ENCODE assay signal across 26 cellular contexts in the genomic region with DNA sequence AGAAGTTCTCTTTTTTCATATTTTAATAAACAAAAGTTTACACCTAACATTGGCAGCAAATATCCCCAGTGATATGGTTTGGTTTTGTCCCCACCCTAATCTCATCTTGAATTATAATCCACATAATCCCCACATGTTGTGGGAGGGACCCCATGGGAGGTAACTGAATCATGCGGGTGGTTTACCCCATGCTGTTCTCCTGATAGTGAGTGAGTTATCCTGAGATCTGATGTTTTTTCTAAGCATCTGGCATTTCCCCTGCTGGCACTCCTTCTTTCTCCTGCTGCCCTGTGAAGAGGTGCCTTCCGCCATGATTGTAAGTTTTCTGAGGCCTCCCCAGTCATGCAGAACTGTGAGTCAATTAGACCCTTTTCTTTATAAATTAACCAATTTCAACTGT.
DNase-seq lines count a peak whose midpoint lies in the region; TF ChIP-seq lines count a peak whose summit lies in the region.
"Had no signal": no experiment of that assay in that cellular context is flagged by ENCODE, and none has a peak within 500 bp of the region (broad histone marks: within the 10 kb centered on the region; RNA-seq: fewer than 3 reads in every experiment).

No MANE protein-coding gene starts in this region.

- CTCF ChIA-PET in A673 (lab: Charles Lee) = interaction anchor here (0.6 kb wide), 1 partner anchor 110 kb away, joined by 3 read pairs; no protein-coding TSS in a partner anchor
- CTCF ChIA-PET in activated naive CD4-positive, alpha-beta T cell treated with anti-CD3 and anti-CD28 coated beads, Interleukin-2, amount 10 ng/mL, durations not matched to agents 7 days and 5 days (lab: Charles Lee) = no interaction called here

- H3K18ac ChIP-seq in mesendoderm (ENCODE audit: low read length) = no peak overlapping the region

- no peak overlapping the region for H2BK120ac ChIP-seq in mesendoderm (ENCODE audit: low read depth, low read length)

- H2AK5ac ChIP-seq in mesendoderm (ENCODE audit: low read length) = no peak overlapping the region

- POLR2A ChIA-PET in A673 (lab: Charles Lee; ENCODE audit: low non-redundant PET) = no interaction called here

- no peak overlapping the region for H2BK15ac ChIP-seq in mesendoderm (replicated peaks; ENCODE audit: low read depth)

- no peak overlapping the region for H2BK5ac ChIP-seq in mesendoderm (ENCODE audit: low read length)

- no peak overlapping the region for H4K8ac ChIP-seq in mesendoderm (ENCODE audit: low read depth, low read length)

- H3K4me2 ChIP-seq in mesendoderm (ENCODE audit: low read length) = no peak overlapping the region
- H3K4me2 ChIP-seq: A549, BLaER1 had no signal

- H3K9me3 ChIP-seq in A673 (ENCODE audit: low read depth, low read length, poor library complexity, severe bottlenecking) = no peaks in the 10 kb centered on the region
- H3K9me3 ChIP-seq: A549, BE2C had no signal

- no peaks in the 10 kb centered on the region for H3K36me3 ChIP-seq in A673 (ENCODE audit: insufficient read depth, low read length, poor library complexity, severe bottlenecking)
- no peaks in the 10 kb centered on the region for H3K36me3 ChIP-seq in brain microvascular endothelial cell (replicated peaks)
- H3K36me3 ChIP-seq in mesendoderm (ENCODE audit: control insufficient read depth, insufficient read depth, low read length) = no peaks in the 10 kb centered on the region
- H3K36me3 ChIP-seq: BE2C, BLaER1 had no signal

- H3K79me1 ChIP-seq in mesendoderm (ENCODE audit: low read length) = no peaks in the 10 kb centered on the region

- H3K27me3 Mint-ChIP-seq in activated naive CD4-positive, alpha-beta T cell treated with anti-CD3 and anti-CD28 coated beads, Interleukin-2, amount 10 ng/mL, durations not matched to agents 7 days and 5 days = no peaks in the 10 kb centered on the region
- H3K27me3 Mint-ChIP-seq: CD4-positive, alpha-beta memory T cell; CD4-positive, CD25-positive, alpha-beta regulatory T cell; CD8-positive, alpha-beta memory T cell had no signal

- BruUV-seq in A673 (replicated peaks; lab: Mats Ljungman, UMichigan) = no TSS peak

- H3K27ac ChIP-seq in A673 (ENCODE audit: low read depth, low read length, poor library complexity, severe bottlenecking) (no peak overlapping the region), brain microvascular endothelial cell (no peak overlapping the region), mesendoderm (ENCODE audit: low read depth, low read length) (no peak overlapping the region)
- H3K27ac ChIP-seq: 22Rv1, A549, BLaER1 had no signal

- DNase-seq in NCI-H2171 treated with DMSO at 0.1 percent for 48 hours (lab: John Stamatoyannopoulos, UW) (peak; percentile 11), NCI-H2171 (lab: John Stamatoyannopoulos, UW) (no peak), A673 (ENCODE audit: low spot score) (peak; percentile 27), brain microvascular endothelial cell (peak; percentile 2), mesendoderm (peak; percentile 54), dermis blood vessel endothelial cell (no peak)
- DNase-seq in activated naive CD4-positive, alpha-beta T cell treated with anti-CD3 and anti-CD28 coated beads, Interleukin-2, amount 10 ng/mL, durations not matched to agents 7 days and 5 days = no peak
- DNase-seq: ACHN; BE2C; C1 segment of cervical spinal cord; CD4-positive, alpha-beta memory T cell; CD4-positive, CD25-positive, alpha-beta regulatory T cell; CD8-positive, alpha-beta memory T cell; COR-L47; DMS 273 treated with DMSO at 0.1 percent for 48 hours; DMS153; DMS53; DMS79; DND-41; EL; GDM1 had no signal

- TF ChIP-seq CTCF in A673 (conservative IDR thresholded peaks at IDR 0.05; ENCODE audit: low read depth, low read length) = no peak
- TF ChIP-seq CTCF in brain microvascular endothelial cell (IDR thresholded peaks at IDR 0.05; ENCODE audit: low read depth, low read length, missing control alignments) = no peak

- H3K79me2 ChIP-seq in mesendoderm (ENCODE audit: control insufficient read depth, insufficient read depth, low read length) = no peaks in the 10 kb centered on the region

- H3K4me3 ChIP-seq in A673 (ENCODE audit: low read depth, low read length, poor library complexity, severe bottlenecking) (no peak overlapping the region), brain microvascular endothelial cell (ENCODE audit: low read depth, low read length) (no peak overlapping the region), mesendoderm (ENCODE audit: low read length) (no peak overlapping the region)
- H3K4me3 ChIP-seq: A549, BLaER1, GM12878 had no signal

- no peaks in the 10 kb centered on the region for H3K4me1 ChIP-seq in A673 (ENCODE audit: insufficient read depth, low read length, poor library complexity, severe bottlenecking)
- no peaks in the 10 kb centered on the region for H3K4me1 ChIP-seq in mesendoderm (ENCODE audit: control insufficient read depth, low read depth, low read length)
- H3K4me1 ChIP-seq: A549, BE2C, BLaER1 had no signal

- no peaks in the 10 kb centered on the region for H3K36me3 Mint-ChIP-seq in activated naive CD4-positive, alpha-beta T cell treated with anti-CD3 and anti-CD28 coated beads, Interleukin-2, amount 10 ng/mL, durations not matched to agents 7 days and 5 days
- H3K36me3 Mint-ChIP-seq: CD14-positive monocyte; CD4-positive, alpha-beta memory T cell; CD4-positive, CD25-positive, alpha-beta regulatory T cell; CD8-positive, alpha-beta memory T cell had no signal

- no peaks in the 10 kb centered on the region for H3K4me1 Mint-ChIP-seq in activated naive CD4-positive, alpha-beta T cell treated with anti-CD3 and anti-CD28 coated beads, Interleukin-2, amount 10 ng/mL, durations not matched to agents 7 days and 5 days
- H3K4me1 Mint-ChIP-seq: CD14-positive monocyte; CD4-positive, alpha-beta memory T cell; CD4-positive, CD25-positive, alpha-beta regulatory T cell; CD8-positive, alpha-beta memory T cell had no signal

- no peak overlapping the region for H3K9ac ChIP-seq in mesendoderm (ENCODE audit: low read length)
- H3K9ac ChIP-seq: BLaER1 had no signal

- intact Hi-C loops in A673 (cut with micrococcal nuclease; ENCODE audit: unreplicated experiment) = no loop called here

- H3K27me3 ChIP-seq in A673 (replicated peaks; ENCODE audit: insufficient read depth, low read depth, low read length, poor library complexity) = no peaks in the 10 kb centered on the region
- H3K27me3 ChIP-seq in brain microvascular endothelial cell (replicated peaks) = no peaks in the 10 kb centered on the region
- H3K27me3 ChIP-seq in mesendoderm (ENCODE audit: insufficient read depth, low read length, poor library complexity) = no peaks in the 10 kb centered on the region
- H3K27me3 ChIP-seq: BE2C, BLaER1 had no signal

- H3K27ac Mint-ChIP-seq in activated naive CD4-positive, alpha-beta T cell treated with anti-CD3 and anti-CD28 coated beads, Interleukin-2, amount 10 ng/mL, durations not matched to agents 7 days and 5 days = no peak overlapping the region
- H3K27ac Mint-ChIP-seq: CD14-positive monocyte; CD4-positive, alpha-beta memory T cell; CD4-positive, CD25-positive, alpha-beta regulatory T cell; CD8-positive, alpha-beta memory T cell had no signal

- WGBS in mesendoderm (ENCODE audit: extremely low coverage, insufficient coverage, low lambda C conversion rate) = no CpG with 5 or more reads among the region's 2 CpGs

- peaks cover 5% of the 10 kb centered on the region for H3K9me3 Mint-ChIP-seq in activated naive CD4-positive, alpha-beta T cell treated with anti-CD3 and anti-CD28 coated beads, Interleukin-2, amount 10 ng/mL, durations not matched to agents 7 days and 5 days

- no peak overlapping the region for H3K4me3 Mint-ChIP-seq in activated naive CD4-positive, alpha-beta T cell treated with anti-CD3 and anti-CD28 coated beads, Interleukin-2, amount 10 ng/mL, durations not matched to agents 7 days and 5 days
- H3K4me3 Mint-ChIP-seq: CD14-positive monocyte; CD4-positive, alpha-beta memory T cell; CD4-positive, CD25-positive, alpha-beta regulatory T cell; CD8-positive, alpha-beta memory T cell had no signal

- no peak overlapping the region for H3K23ac ChIP-seq in mesendoderm (ENCODE audit: low read length)

- in situ Hi-C loops in brain microvascular endothelial cell (cut with HindIII; ENCODE audit: low pct_ligation_motif_present, low sequenced_read_pairs) = no loop called here

- no peak overlapping the region for H3K56ac ChIP-seq in mesendoderm (ENCODE audit: low read length)

- no peak overlapping the region for H3K4ac ChIP-seq in mesendoderm (ENCODE audit: low read depth, low read length)

- no peak overlapping the region for H4K5ac ChIP-seq in mesendoderm (ENCODE audit: low read length)

Comparison
In these comparisons a context has a peak if more than half of its experiments do, and no peak if none do; other contexts are left out.
1. DNase-seq: peak in NCI-H2171 treated with DMSO at 0.1 percent for 48 hours (single experiment), A673 (single experiment), brain microvascular endothelial cell (single experiment) and mesendoderm (single experiment); none in NCI-H2171 (single experiment), dermis blood vessel endothelial cell (single experiment) and activated naive CD4-positive, alpha-beta T cell treated with anti-CD3 and anti-CD28 coated beads, Interleukin-2, amount 10 ng/mL, durations not matched to agents 7 days and 5 days (single experiment).